In genomic region chr7:21253740-21254687, GRCh38 we compare ENCODE assay signal across 8 cellular contexts.
DNase-seq lines count a peak whose midpoint lies in the region; ATAC-seq, FAIRE-seq and TF ChIP-seq lines count a peak whose summit lies in the region.

No MANE protein-coding gene starts in this region.

- no TSS peak for BruUV-seq in MCF 10A (replicated peaks; lab: Mats Ljungman, UMichigan)

- CTCF ChIA-PET in MCF 10A (lab: Yijun Ruan, JAX): interaction anchor here (0.5 to 10.0 kb wide), 80 partner anchors 8 to 829 kb away, joined by 3 to 125 read pairs (median 4); partner anchors contain the start of gene SP8

- DNase-seq in GM19239 (ENCODE audit: insufficient read length, low spot score): peak; percentile 13
- DNase-seq in NCI-H1105 (lab: John Stamatoyannopoulos, UW): peak; percentile 78
- DNase-seq in SKM-1 treated with dmso at 0.1 percent for 144 hours (lab: John Stamatoyannopoulos, UW; ENCODE audit: unreplicated experiment): peak; percentile 32
- DNase-seq in MCF 10A (ENCODE audit: unreplicated experiment): peak; percentile 69
- peak; percentile 67 for DNase-seq in kidney tubule cell (ENCODE audit: low spot score)
- peak; percentile 15 for DNase-seq in stimulated activated CD8-positive, alpha-beta memory T cell treated with anti-CD3 and anti-CD28 coated beads, Interleukin-4, amount 100 ng/mL, for 24 hours (ENCODE audit: low read depth)

- H3K4me1 Mint-ChIP-seq in MCF 10A (ENCODE audit: insufficient read depth, unreplicated experiment): no peaks in the 10 kb centered on the region

- H3K36me3 Mint-ChIP-seq in MCF 10A (ENCODE audit: insufficient read depth, unreplicated experiment): no peaks in the 10 kb centered on the region

- intact Hi-C loops in MCF 10A (cut with micrococcal nuclease): loop anchor here (1.0 to 10.0 kb wide), 5 partner anchors 263 to 1542 kb away; no protein-coding TSS in a partner anchor

- H3K9me3 Mint-ChIP-seq in MCF 10A (ENCODE audit: unreplicated experiment): no peaks in the 10 kb centered on the region

- FAIRE-seq in GM19239 (lab: Jason Lieb, UNC): peak; percentile 53

- no peak overlapping the region for H3K27ac ChIP-seq in C4-2B

- no peak for ATAC-seq in GM19324 (IDR thresholded peaks at IDR 0.05; ENCODE audit: low FRiP score, unreplicated experiment)

- no peak overlapping the region for H3K4me3 Mint-ChIP-seq in MCF 10A (ENCODE audit: unreplicated experiment)

- TF ChIP-seq CTCF in C4-2B (conservative IDR thresholded peaks at IDR 0.05): peak; percentile 91
- peak; percentile 58 for TF ChIP-seq CTCF in MCF 10A (IDR thresholded peaks at IDR 0.05; ENCODE audit: unreplicated experiment)

- H3K27ac Mint-ChIP-seq in MCF 10A (ENCODE audit: low read depth, unreplicated experiment): no peak overlapping the region

- peaks cover 10% of the 10 kb centered on the region for H3K27me3 Mint-ChIP-seq in MCF 10A (ENCODE audit: insufficient read depth, unreplicated experiment)

- POLR2A ChIA-PET in MCF 10A (lab: Yijun Ruan, JAX): interaction anchor here (0.5 to 1.2 kb wide), 3 partner anchors 265 to 477 kb away, joined by 3 to 4 read pairs (median 4); no protein-coding TSS in a partner anchor

Comparison
In these comparisons a context has a peak if more than half of its experiments do, and no peak if none do; other contexts are left out.
1. DNase-seq: peak in every context shown above with its lines; median percentile 78 in NCI-H1105; 69 in MCF 10A; 67 in kidney tubule cell; 32 in SKM-1 treated with dmso at 0.1 percent for 144 hours; 15 in stimulated activated CD8-positive, alpha-beta memory T cell treated with anti-CD3 and anti-CD28 coated beads, Interleukin-4, amount 100 ng/mL, for 24 hours; 13 in GM19239.